Comparison of ENCODE assay signal across 12 cellular contexts in the genomic region with DNA sequence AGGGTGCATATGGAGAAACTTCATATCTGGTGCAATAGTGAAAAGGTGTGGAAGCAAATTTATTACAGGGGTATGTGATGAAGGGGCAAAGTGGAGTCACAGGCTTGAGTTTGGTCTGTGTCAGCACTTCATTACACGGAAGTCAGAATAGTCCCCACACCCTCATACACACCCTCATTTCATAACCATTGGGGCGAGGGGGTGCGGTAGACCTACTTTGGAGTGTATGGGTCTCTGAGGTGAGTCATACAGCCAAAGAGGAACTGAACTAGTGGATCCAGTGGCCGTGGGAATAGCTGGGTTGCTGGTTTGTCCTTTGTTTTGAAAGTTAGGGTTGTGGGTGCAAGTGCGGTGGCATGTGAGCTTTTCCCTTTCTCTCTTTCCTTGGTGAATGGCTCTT. TPM values are rescaled to one million over a fixed set of nuclear protein-coding genes. Genes with fewer than 3 reads are reported as not detected.
DNase-seq lines count a peak whose midpoint lies in the region; ATAC-seq, FAIRE-seq and TF ChIP-seq lines count a peak whose summit lies in the region.
"Had no signal": no experiment of that assay in that cellular context is flagged by ENCODE, and none has a peak within 500 bp of the region (broad histone marks: within the 10 kb centered on the region; RNA-seq: fewer than 3 reads in every experiment).

No MANE protein-coding gene starts in this region.

- POLR2A ChIA-PET in naive thymus-derived CD4-positive, alpha-beta T cell (lab: Charles Lee): no interaction called here

- no peak for TF ChIP-seq CTCF in brain (conservative IDR thresholded peaks at IDR 0.05)

- H3K9me3 ChIP-seq in naive thymus-derived CD4-positive, alpha-beta T cell (ENCODE audit: control insufficient read depth in 2 of 3, low read length in 3 of 3): no peaks in the 10 kb centered on the region

- no peaks in the 10 kb centered on the region for H3K9me3 Mint-ChIP-seq in brain
- H3K9me3 Mint-ChIP-seq in naive thymus-derived CD4-positive, alpha-beta T cell: no peaks in the 10 kb centered on the region

- no peak for FAIRE-seq in GM12891 (lab: Jason Lieb, UNC)
- no peak for FAIRE-seq in RCC 7860 (lab: Jason Lieb, UNC)
- FAIRE-seq: D721Med had no signal

- peak overlapping the region in 2 of 5 experiments; percentile 4 to 68 for H3K27ac Mint-ChIP-seq in brain
- no peak overlapping the region for H3K27ac Mint-ChIP-seq in naive thymus-derived CD4-positive, alpha-beta T cell

- H3K4me1 Mint-ChIP-seq in brain: peaks cover 65% of the 10 kb centered on the region
- H3K4me1 Mint-ChIP-seq in naive thymus-derived CD4-positive, alpha-beta T cell: peaks cover 49 to 74% (median 66%) of the 10 kb centered on the region in 7 donors

- no peak overlapping the region for H3K4me3 ChIP-seq in naive thymus-derived CD4-positive, alpha-beta T cell (ENCODE audit: low read length)
- H3K4me3 ChIP-seq: PC-9 had no signal

- H3K27me3 Mint-ChIP-seq in brain: peaks cover 12% of the 10 kb centered on the region
- no peaks in the 10 kb centered on the region for H3K27me3 Mint-ChIP-seq in naive thymus-derived CD4-positive, alpha-beta T cell

- peak overlapping the region in 3 of 5 experiments; percentile 7 to 61 (median 17) for H3K4me3 Mint-ChIP-seq in brain
- peak overlapping the region in 5 of 10 donors; percentile 1 to 48 (median 3) for H3K4me3 Mint-ChIP-seq in naive thymus-derived CD4-positive, alpha-beta T cell

- peaks cover 6% of the 10 kb centered on the region for H3K36me3 Mint-ChIP-seq in brain
- H3K36me3 Mint-ChIP-seq in naive thymus-derived CD4-positive, alpha-beta T cell: peaks cover 4 to 7% (median 6%) of the 10 kb centered on the region in 5 donors

- TF ChIP-seq POLR2A in GM12891 (IDR thresholded peaks at IDR 0.05; ENCODE audit: low read depth, low read length): no peak

- DNase-seq in GM12891 (ENCODE audit: insufficient read length, low spot score) (no peak), NOMO-1 treated with dmso at 0.1 percent for 144 hours (lab: John Stamatoyannopoulos, UW; ENCODE audit: unreplicated experiment) (peak; percentile 87), RCC 7860 (ENCODE audit: low spot score) (no peak), kidney tubule cell (ENCODE audit: low spot score) (no peak)
- DNase-seq in naive thymus-derived CD4-positive, alpha-beta T cell: peak in 1 of 9 donors; percentile 9
- DNase-seq: activated naive CD4-positive, alpha-beta T cell; NCI-H1930 had no signal

- H3K36me3 ChIP-seq in naive thymus-derived CD4-positive, alpha-beta T cell (ENCODE audit: control insufficient read depth in 2 of 3, insufficient read depth in 3 of 3, low read length in 3 of 3): peaks cover 0 to 16% (median 0%) of the 10 kb centered on the region in 3 experiments

- peak; percentile 64 for ATAC-seq in naive thymus-derived CD4-positive, alpha-beta T cell
- no peak for ATAC-seq in HG02970 (IDR thresholded peaks at IDR 0.05; ENCODE audit: low FRiP score, unreplicated experiment)
- ATAC-seq in HG03342 (IDR thresholded peaks at IDR 0.05; ENCODE audit: unreplicated experiment): no peak

- intact Hi-C loops in naive thymus-derived CD4-positive, alpha-beta T cell (cut with micrococcal nuclease): no loop called here

- no peaks in the 10 kb centered on the region for H3K27me3 ChIP-seq in naive thymus-derived CD4-positive, alpha-beta T cell (ENCODE audit: control insufficient read depth in 2 of 2, insufficient read depth in 2 of 2, low read length in 2 of 2)

- CTCF ChIA-PET in naive thymus-derived CD4-positive, alpha-beta T cell (lab: Charles Lee): no interaction called here

- H3K27ac ChIP-seq in naive thymus-derived CD4-positive, alpha-beta T cell (ENCODE audit: low read depth, low read length): no peak overlapping the region
- H3K27ac ChIP-seq: PC-9 had no signal

- H3K4me1 ChIP-seq in naive thymus-derived CD4-positive, alpha-beta T cell (ENCODE audit: control insufficient read depth in 2 of 2, insufficient read depth in 2 of 2, low read length in 2 of 2): peaks cover 11% of the 10 kb centered on the region in 2 donors

TF ChIP-seq in GM12891, 5 proteins besides CTCF, POLR2A, EP300 and RAD21:
- TF ChIP-seq SPI1 (IDR thresholded peaks at IDR 0.05; ENCODE audit: low read depth, low read length) (peak; percentile 43), PAX5 (IDR thresholded peaks at IDR 0.05; ENCODE audit: insufficient read depth, low read length, severe bottlenecking) (no peak)

RNA-seq across cellular contexts. Expression of a gene that starts 3.3 kb away (rescaled TPM):
- 19.1 TPM for polyA plus RNA-seq in GM12891 (2012; ENCODE audit: low read depth, missing spikeins)
- polyA plus RNA-seq in brain (ENCODE audit: insufficient read depth, low read depth, low replicate concordance): 42.2 TPM
- 10 to 100 TPM; 35.2 to 61.0 (median 41.5) TPM for total RNA-seq in naive thymus-derived CD4-positive, alpha-beta T cell
- polyA plus RNA-seq in naive thymus-derived CD4-positive, alpha-beta T cell: 10 to 100 TPM; 31.2 to 48.0 TPM
